8 cellular contexts compared by ENCODE assay signal in genomic region chr7:118183586-118184391, GRCh38.
DNase-seq lines count a peak whose midpoint lies in the region; ATAC-seq and FAIRE-seq lines count a peak whose summit lies in the region.

LSM8 (plus strand) TSS chr7:118184164; CDS start chr7:118184224, 60 bp downstream.

- ATAC-seq in GM21367 (IDR thresholded peaks at IDR 0.05; ENCODE audit: unreplicated experiment) = peak; percentile 99
- peak; percentile 97 for ATAC-seq in effector memory CD8-positive, alpha-beta T cell (replicated peaks)

- H3K27me3 Mint-ChIP-seq in effector memory CD8-positive, alpha-beta T cell = no peaks in the 10 kb centered on the region

- peaks cover 45% of the 10 kb centered on the region for H3K36me3 Mint-ChIP-seq in effector memory CD8-positive, alpha-beta T cell (ENCODE audit: insufficient read depth)

- H3K9me3 Mint-ChIP-seq in effector memory CD8-positive, alpha-beta T cell = no peaks in the 10 kb centered on the region

- H3K4me1 Mint-ChIP-seq in effector memory CD8-positive, alpha-beta T cell (ENCODE audit: low read depth in 2 of 2) = peaks cover 18 to 35% of the 10 kb centered on the region in 2 donors

- DNase-seq in COLO829 (ENCODE audit: low spot score) = peak; percentile 99
- DNase-seq in HTR-8/SVneo (ENCODE audit: insufficient read length, low spot score) = peak; percentile 85
- peak; percentile 79 for DNase-seq in NOMO-1 treated with dmso at 0.1 percent for 144 hours (lab: John Stamatoyannopoulos, UW; ENCODE audit: unreplicated experiment)
- DNase-seq in activated CD8-positive, alpha-beta memory T cell treated with anti-CD3 and anti-CD28 coated beads for 48 hours (ENCODE audit: low read depth in 2 of 3, low spot score in 2 of 3) = peak; percentile 75 to 94 (median 93)
- peak; percentile 95 to 96 (median 96) for DNase-seq in effector memory CD8-positive, alpha-beta T cell
- DNase-seq in medulla oblongata (ENCODE audit: extremely low spot score) = peak; percentile 99
- DNase-seq in stimulated activated CD8-positive, alpha-beta memory T cell treated with anti-CD3 and anti-CD28 coated beads, Interleukin-12 subunit alpha, Interleukin-12 subunit beta, amount 100 ng/mL, for 1 hour (ENCODE audit: low read depth) = peak; percentile 96

- FAIRE-seq in HTR-8/SVneo (lab: Jason Lieb, UNC) = peak; percentile 13

- H3K27ac Mint-ChIP-seq in effector memory CD8-positive, alpha-beta T cell = peak within 1 kb of the TSS; percentile 95 to 99

- H3K4me3 Mint-ChIP-seq in effector memory CD8-positive, alpha-beta T cell = peak within 1 kb of the TSS; percentile 88 to 92

Comparison
In these comparisons a context has a peak if more than half of its experiments do, and no peak if none do; other contexts are left out.
1. Peak in every context shown above with its lines: DNase-seq and ATAC-seq.